16 cellular contexts compared by ENCODE assay signal in genomic region chr1:2528016-2528415, GRCh38. TPM values are rescaled to one million over a fixed set of nuclear protein-coding genes. Genes with fewer than 3 reads are reported as not detected.
DNase-seq lines count a peak whose midpoint lies in the region; ATAC-seq and TF ChIP-seq lines count a peak whose summit lies in the region.
"Had no signal": no experiment of that assay in that cellular context is flagged by ENCODE, and none has a peak within 500 bp of the region (broad histone marks: within the 10 kb centered on the region; RNA-seq: fewer than 3 reads in every experiment).

No MANE protein-coding gene starts in this region.

- DNase-seq in body of pancreas (peak; percentile 46 to 78 (median 64)), left ventricle myocardium superior (peak; percentile 90), psoas muscle (peak; percentile 78 to 92), AG08396 (ENCODE audit: low spot score) (no peak), middle frontal gyrus (ENCODE audit: extremely low spot score, low spot score) (no peak)
- no peak for DNase-seq in activated CD4-positive, alpha-beta T cell treated with anti-CD3 and anti-CD28 coated beads for 4 hours
- DNase-seq: activated CD8-positive, alpha-beta memory T cell treated with anti-CD3 and anti-CD28 coated beads, Interleukin-2, amount 50 U/mL, for 48 hours; DND-41; MV-4-11; SHP77 had no signal

- H3K9me3 ChIP-seq in body of pancreas: no peaks in the 10 kb centered on the region
- H3K9me3 ChIP-seq in psoas muscle: no peaks in the 10 kb centered on the region
- H3K9me3 ChIP-seq: HAP-1, thyroid gland had no signal

- H3K27me3 ChIP-seq in body of pancreas (no peaks in the 10 kb centered on the region), psoas muscle (ENCODE audit: insufficient read depth in 3 of 3, low read length in 2 of 3) (no peaks in the 10 kb centered on the region)
- H3K27me3 ChIP-seq: thyroid gland had no signal

- no peak for TF ChIP-seq CTCF in C4-2B (conservative IDR thresholded peaks at IDR 0.05)
- TF ChIP-seq CTCF in body of pancreas (IDR thresholded peaks at IDR 0.05): no peak
- no peak for TF ChIP-seq CTCF in psoas muscle (IDR thresholded peaks at IDR 0.05)

- H3K4me3 ChIP-seq in body of pancreas (no peak overlapping the region), psoas muscle (peak overlapping the region; percentile 52)
- H3K4me3 ChIP-seq: cardiac muscle cell, HAP-1, thyroid gland had no signal

- ATAC-seq in body of pancreas (no peak), left ventricle myocardium superior (peak; percentile 75), psoas muscle (peak; percentile 71 to 81 (median 77)), GM19455 (IDR thresholded peaks at IDR 0.05; ENCODE audit: unreplicated experiment) (no peak)

- no peak for TF ChIP-seq POLR2A in body of pancreas (IDR thresholded peaks at IDR 0.05)

- intact Hi-C loops in body of pancreas (cut with DNase I) (no loop called here), left ventricle myocardium superior (cut with micrococcal nuclease) (no loop called here), psoas muscle (cut with DNase I) (loop anchor here (5.0 kb wide), 3 partner anchors 116 to 341 kb away; partner anchors contain the start of genes MORN1 (in 1 of the 2), PEX10 (in 1 of the 2) and RER1 (in 1 of the 2))

- H3K4me1 ChIP-seq in body of pancreas (peaks cover 76% of the 10 kb centered on the region), psoas muscle (peaks cover 76% of the 10 kb centered on the region)

- no peaks in the 10 kb centered on the region for H3K36me3 ChIP-seq in body of pancreas (replicated peaks in 1 of 2; ENCODE audit: insufficient read depth in 1 of 2, low read depth in 2 of 2)
- H3K36me3 ChIP-seq in psoas muscle (ENCODE audit: insufficient read depth in 1 of 2, low read depth in 1 of 2): no peaks in the 10 kb centered on the region
- H3K36me3 ChIP-seq: cardiac muscle cell, thyroid gland had no signal

- 30 to 39% methylated on average over 12 of the region's 12 CpGs for WGBS in body of pancreas, 2 donors
- WGBS in psoas muscle, 3 donors: 23 to 30% (median 25%) methylated on average over 10 to 12 of the region's 12 CpGs

- peak overlapping the region; percentile 85 for H3K27ac ChIP-seq in C4-2B
- H3K27ac ChIP-seq in body of pancreas: no peak overlapping the region
- peak overlapping the region; percentile 76 for H3K27ac ChIP-seq in psoas muscle
- H3K27ac ChIP-seq: cardiac muscle cell, thyroid gland had no signal

RNA-seq across cellular contexts. Expression of gene PANK4, which starts 1.6 kb away (rescaled TPM):
- total RNA-seq in body of pancreas (10 to 100 TPM; 13.7 to 31.3 TPM), left ventricle myocardium superior (50.2 TPM), psoas muscle (10 to 100 TPM; 29.0 to 45.1 (median 35.3) TPM)
- polyA plus RNA-seq in psoas muscle: 10 to 100 TPM; 30.3 to 32.4 (median 31.9) TPM

RNA-seq across cellular contexts. Expression of gene HES5, which starts 2.0 kb away (rescaled TPM):
- total RNA-seq in body of pancreas (not detected), left ventricle myocardium superior (1.7 TPM), psoas muscle (under 1 TPM; 0.18 to 0.77 (median 0.45) TPM)
- under 1 TPM in 2 of 3 donors, not detected in 1; 0.13 to 0.14 TPM for polyA plus RNA-seq in psoas muscle
- total RNA-seq: cardiac muscle cell, mononuclear cell, thyroid gland had no signal
- polyA plus RNA-seq: cardiac muscle cell had no signal

RNA-seq across cellular contexts. Expression of gene TNFRSF14, which starts 28.2 kb away (rescaled TPM):
- 10 to 100 TPM; 25.9 to 58.3 TPM for total RNA-seq in body of pancreas
- total RNA-seq in left ventricle myocardium superior: 16.0 TPM
- total RNA-seq in psoas muscle: 10 to 100 TPM in 2 of 4 donors, 1 to 10 TPM in 2; 6.2 to 10.6 (median 8.9) TPM
- polyA plus RNA-seq in psoas muscle: 10 to 100 TPM in 1 of 3 donors, 1 to 10 TPM in 2; 6.6 to 10.8 (median 8.2) TPM

RNA-seq across cellular contexts. Expression of gene PLCH2, which starts 51.9 kb away (rescaled TPM):
- 10 to 100 TPM in 1 of 2 donors, 1 to 10 TPM in 1; 5.7 to 27.4 TPM for total RNA-seq in body of pancreas
- 0.25 TPM for total RNA-seq in left ventricle myocardium superior
- under 1 TPM; 0.04 to 0.60 (median 0.13) TPM for total RNA-seq in psoas muscle
- polyA plus RNA-seq in psoas muscle: under 1 TPM in 2 of 3 donors, not detected in 1; 0.05 to 0.12 TPM

RNA-seq across cellular contexts. Expression of gene PRXL2B, which starts 58.6 kb away (rescaled TPM):
- total RNA-seq in body of pancreas (1 to 10 TPM; 5.6 to 8.8 TPM), left ventricle myocardium superior (11.2 TPM), psoas muscle (1 to 10 TPM in 3 of 4 donors, under 1 TPM in 1; 0.97 to 3.9 (median 3.1) TPM)
- 1 to 10 TPM; 1.8 to 3.0 (median 2.6) TPM for polyA plus RNA-seq in psoas muscle

Comparison
In these comparisons a context has a peak if more than half of its experiments do, and no peak if none do; other contexts are left out.
1. H3K27ac ChIP-seq: peak in C4-2B (single experiment) and psoas muscle (single experiment); none in body of pancreas (0 of 4).
2. ATAC-seq: peak in left ventricle myocardium superior (single experiment) and psoas muscle (4 of 4); none in body of pancreas (single experiment) and GM19455 (single experiment).
3. DNase-seq: peak in body of pancreas (4 of 4), left ventricle myocardium superior (single experiment) and psoas muscle (2 of 2); none in AG08396 (single experiment), middle frontal gyrus (single experiment) and activated CD4-positive, alpha-beta T cell treated with anti-CD3 and anti-CD28 coated beads for 4 hours (0 of 2).
4. intact Hi-C loops: an anchor here in psoas muscle (5.0 kb wide); none called in body of pancreas and left ventricle myocardium superior.